Comparison of ENCODE assay signal across 18 cellular contexts in the genomic region with DNA sequence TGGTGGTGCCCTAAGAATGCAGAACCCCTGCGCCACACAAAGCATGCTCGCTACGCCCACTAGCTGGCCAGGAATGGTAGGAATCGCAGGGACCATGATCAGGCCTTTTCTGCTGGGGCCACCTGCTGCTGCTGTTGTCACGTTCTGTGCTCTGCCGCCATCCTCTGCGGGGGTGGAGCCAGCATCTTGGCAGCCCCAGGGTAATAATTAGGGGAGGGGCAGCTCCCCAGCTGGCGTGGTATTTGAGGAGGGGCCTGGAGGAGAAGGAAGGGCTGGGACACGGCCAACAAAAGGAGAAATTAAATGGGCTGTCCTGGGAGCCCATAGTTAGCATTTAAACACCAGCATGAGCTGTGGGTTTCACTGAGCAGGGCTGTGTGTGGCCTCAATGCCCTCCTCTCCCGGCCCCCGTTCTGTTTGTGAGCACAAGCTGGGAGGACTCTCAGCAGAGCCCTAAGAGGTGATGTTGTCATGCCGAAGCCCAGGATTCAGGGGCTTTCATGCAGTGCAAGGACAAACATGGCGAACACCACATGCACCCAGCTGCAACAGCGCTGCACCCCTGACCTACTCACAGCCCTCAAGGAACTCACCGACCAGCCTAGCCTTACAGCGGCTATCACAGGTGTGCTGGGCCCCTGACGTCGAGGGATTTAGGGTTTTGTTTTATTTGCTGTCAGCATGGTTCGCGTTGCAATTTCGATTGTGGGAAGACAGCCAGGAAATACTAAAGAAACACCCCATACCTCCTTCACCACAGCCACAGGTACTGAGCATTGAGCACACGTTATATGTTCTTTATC.
DNase-seq lines count a peak whose midpoint lies in the region; ATAC-seq and TF ChIP-seq lines count a peak whose summit lies in the region.
"Had no signal": no experiment of that assay in that cellular context is flagged by ENCODE, and none has a peak within 500 bp of the region (broad histone marks: within the 10 kb centered on the region; RNA-seq: fewer than 3 reads in every experiment).

No MANE protein-coding gene starts in this region.

- no peaks in the 10 kb centered on the region for H3K79me2 ChIP-seq in Karpas-422 (ENCODE audit: low read length)

- TF ChIP-seq POLR2A in thyroid gland (IDR thresholded peaks at IDR 0.05) (no peak), uterus (IDR thresholded peaks at IDR 0.05) (no peak)

- H3K9me2 ChIP-seq in Karpas-422 (replicated peaks; ENCODE audit: insufficient read depth, low read length) = no peaks in the 10 kb centered on the region

- H4K20me1 ChIP-seq in Karpas-422 (ENCODE audit: insufficient read depth, low read depth, low read length) = no peaks in the 10 kb centered on the region

- H3K4me1 ChIP-seq in NT2/D1 (ENCODE audit: insufficient read depth, insufficient read length) (peaks cover 19% of the 10 kb centered on the region), mucosa of descending colon (ENCODE audit: low read depth) (peaks cover 3% of the 10 kb centered on the region), thyroid gland (no peaks in the 10 kb centered on the region), uterus (peaks cover 0 to 3% of the 10 kb centered on the region in 2 donors), Karpas-422 (ENCODE audit: low read length) (no peaks in the 10 kb centered on the region)
- H3K4me1 ChIP-seq: HAP-1 had no signal

- WGBS in thyroid gland, 2 donors = 63 to 64% methylated on average over 21 to 22 of the region's 22 CpGs

- intact Hi-C loops in mucosa of descending colon (cut with DNase I, micrococcal nuclease) (no loop called here), thyroid gland (cut with DNase I) (no loop called here), uterus (cut with DNase I; ENCODE audit: low total_unique reads) (no loop called here)

- H3K36me3 ChIP-seq in NT2/D1 (ENCODE audit: insufficient read depth, insufficient read length, low read length) (no peaks in the 10 kb centered on the region), mucosa of descending colon (ENCODE audit: low read depth) (no peaks in the 10 kb centered on the region), thyroid gland (no peaks in the 10 kb centered on the region), uterus (no peaks in the 10 kb centered on the region), Karpas-422 (ENCODE audit: insufficient read depth, low read length) (no peaks in the 10 kb centered on the region)
- H3K36me3 ChIP-seq: brain microvascular endothelial cell, HAP-1, ovary had no signal

- DNase-seq in DMS153 (lab: John Stamatoyannopoulos, UW) = peak; percentile 67
- DNase-seq in NCI-H1436 (lab: John Stamatoyannopoulos, UW) = peak; percentile 93
- peak; percentile 97 for DNase-seq in NT2/D1 (ENCODE audit: low read depth, low spot score)
- peak in 2 of 3 donors; percentile 16 to 41 for DNase-seq in mucosa of descending colon
- DNase-seq in thyroid gland = no peak
- no peak for DNase-seq in uterus
- no peak for DNase-seq in Karpas-422
- DNase-seq: activated CD8-positive, alpha-beta memory T cell treated with anti-CD3 and anti-CD28 coated beads, Interleukin-2, amount 50 U/mL, for 48 hours; AML-193; brain microvascular endothelial cell; foreskin melanocyte; immature natural killer cell; NCI-H1930; ovary had no signal

- H2AFZ ChIP-seq in Karpas-422 (ENCODE audit: low read length) = no peak overlapping the region

- H3K4me3 ChIP-seq in NT2/D1 (ENCODE audit: insufficient read length, low read depth) (no peak overlapping the region), mucosa of descending colon (no peak overlapping the region), thyroid gland (replicated peaks in 1 of 3) (no peak overlapping the region), uterus (no peak overlapping the region), Karpas-422 (ENCODE audit: low read length) (no peak overlapping the region)
- H3K4me3 ChIP-seq: HAP-1, K562, ovary had no signal

- TF ChIP-seq CTCF in mucosa of descending colon (IDR thresholded peaks at IDR 0.05) = no peak
- no peak for TF ChIP-seq CTCF in thyroid gland (IDR thresholded peaks at IDR 0.05)
- TF ChIP-seq CTCF in uterus (IDR thresholded peaks at IDR 0.05) = no peak

- H3K9ac ChIP-seq in NT2/D1 (ENCODE audit: insufficient read length, low read depth) = no peak overlapping the region
- no peak overlapping the region for H3K9ac ChIP-seq in Karpas-422 (ENCODE audit: low read length)

- H3K27ac ChIP-seq in thyroid gland = no peak overlapping the region
- H3K27ac ChIP-seq in uterus = peak overlapping the region in 1 of 2 donors; percentile 59
- H3K27ac ChIP-seq in Karpas-422 (ENCODE audit: low read length) = no peak overlapping the region
- H3K27ac ChIP-seq: brain microvascular endothelial cell, ovary had no signal

- H3K4me2 ChIP-seq in Karpas-422 (ENCODE audit: low read depth, low read length, poor library complexity, severe bottlenecking) = no peak overlapping the region

- H3K27me3 ChIP-seq in NT2/D1 (ENCODE audit: insufficient read depth, insufficient read length) (peaks cover 9% of the 10 kb centered on the region), thyroid gland (no peaks in the 10 kb centered on the region), uterus (no peaks in the 10 kb centered on the region), Karpas-422 (ENCODE audit: low read length) (no peaks in the 10 kb centered on the region)
- H3K27me3 ChIP-seq: ovary had no signal

- H3K9me3 ChIP-seq in NT2/D1 (ENCODE audit: insufficient read depth, low read length) = no peaks in the 10 kb centered on the region
- no peaks in the 10 kb centered on the region for H3K9me3 ChIP-seq in mucosa of descending colon
- H3K9me3 ChIP-seq in thyroid gland = no peaks in the 10 kb centered on the region
- H3K9me3 ChIP-seq in uterus = no peaks in the 10 kb centered on the region
- H3K9me3 ChIP-seq in Karpas-422 (ENCODE audit: low read length) = no peaks in the 10 kb centered on the region
- H3K9me3 ChIP-seq: HAP-1, ovary had no signal

- ATAC-seq in mucosa of descending colon (peak; percentile 44), HG02885 (IDR thresholded peaks at IDR 0.05; ENCODE audit: poor library complexity, unreplicated experiment) (no peak)
- ATAC-seq: activated CD4-positive, CD25-positive, alpha-beta regulatory T cell treated with anti-CD3 and anti-CD28 coated beads, Interleukin-2, amount 50 U/mL, for 24 hours; K562 had no signal

Comparison
In these comparisons a context has a peak if more than half of its experiments do, and no peak if none do; other contexts are left out.
1. DNase-seq: peak in DMS153 (single experiment), NCI-H1436 (single experiment), NT2/D1 (single experiment) and mucosa of descending colon (2 of 3); none in thyroid gland (0 of 2), uterus (0 of 2) and Karpas-422 (single experiment).